ENCODE assay signal across 2 cellular contexts in genomic region chr2:83943265-83943664, GRCh38.
TF ChIP-seq lines count a peak whose summit lies in the region.

No MANE protein-coding gene starts in this region.

TF ChIP-seq in HepG2, 621 proteins besides CTCF, POLR2A, EP300 and RAD21:
- TF ChIP-seq TMF1 (CRISPR knock-in tag; IDR thresholded peaks at IDR 0.05; ENCODE audit: low read depth) (no peak), DDIT3 (CRISPR knock-in tag; IDR thresholded peaks at IDR 0.05) (no peak), ZFP37 (CRISPR knock-in tag; IDR thresholded peaks at IDR 0.05; ENCODE audit: borderline replicate concordance) (no peak), CEBPG (CRISPR knock-in tag; IDR thresholded peaks at IDR 0.05) (peak; percentile 62), TARDBP (CRISPR knock-in tag; IDR thresholded peaks at IDR 0.05) (no peak), SKIL (CRISPR knock-in tag; IDR thresholded peaks at IDR 0.05; ENCODE audit: borderline replicate concordance) (no peak), HDAC1 (CRISPR knock-in tag; IDR thresholded peaks at IDR 0.05) (no peak), ZSCAN31 (CRISPR knock-in tag; IDR thresholded peaks at IDR 0.05; ENCODE audit: low read depth) (no peak), ZNF572 (CRISPR knock-in tag; IDR thresholded peaks at IDR 0.05) (no peak), SYNCRIP (IDR thresholded peaks at IDR 0.05; ENCODE audit: insufficient read depth, low read depth, low read length) (no peak), CEBPB (IDR thresholded peaks at IDR 0.05; ENCODE audit: borderline replicate concordance, low read depth, low read length) (peak; percentile 94), ETV6 (CRISPR knock-in tag; conservative IDR thresholded peaks at IDR 0.05) (no peak), ZZZ3 (CRISPR knock-in tag; IDR thresholded peaks at IDR 0.05; ENCODE audit: borderline replicate concordance) (no peak)

TF ChIP-seq in H1, 55 proteins besides CTCF, POLR2A, EP300 and RAD21:
- TF ChIP-seq CEBPB (IDR thresholded peaks at IDR 0.05; ENCODE audit: low read depth, low read length) (peak; percentile 91), BCL11A (IDR thresholded peaks at IDR 0.05; ENCODE audit: low read depth in 2 of 2, low read length in 2 of 2) (no peak)
